2 cellular contexts compared by ENCODE assay signal in the genomic region with DNA sequence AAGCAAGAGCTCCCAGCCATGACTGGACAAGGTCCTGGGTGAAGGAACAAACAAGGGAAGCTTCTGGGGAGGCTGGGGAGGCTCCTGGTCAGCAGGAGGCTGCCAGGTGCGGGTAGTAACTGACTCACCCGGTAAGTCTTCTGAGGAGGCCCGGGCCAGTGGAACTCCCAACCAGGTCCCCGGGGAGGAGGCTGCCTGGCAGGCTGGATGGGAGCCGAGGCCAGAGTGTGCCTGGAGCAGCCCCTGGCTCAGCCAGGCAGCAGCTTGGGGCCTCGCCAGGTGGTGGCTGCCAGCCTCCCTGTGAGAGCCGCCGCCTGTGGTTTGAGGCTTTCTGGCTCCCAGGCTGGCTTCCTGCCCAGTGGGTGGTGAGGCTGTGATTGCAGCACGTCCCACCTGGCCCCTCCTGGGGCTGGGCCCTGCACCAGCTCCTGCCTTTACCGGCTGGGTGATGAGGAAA.
A peak's percentile ranks its signal among the peaks of the same experiment; 100 is the strongest.
TF ChIP-seq lines count a peak whose summit lies in the region.

No MANE protein-coding gene starts in this region.

TF ChIP-seq in liver, 16 proteins besides CTCF, POLR2A, EP300 and RAD21:
- TF ChIP-seq FOXA1 (IDR thresholded peaks at IDR 0.05) (no peak), GABPA (IDR thresholded peaks at IDR 0.05 in 1 of 2, conservative IDR thresholded peaks at IDR 0.05 in 1 of 2) (no peak), RXRA (IDR thresholded peaks at IDR 0.05) (peak in 1 of 2 donors; percentile 48), YY1 (IDR thresholded peaks at IDR 0.05) (no peak), HNF4A (conservative IDR thresholded peaks at IDR 0.05) (peak; percentile 40 to 43), NR2F2 (IDR thresholded peaks at IDR 0.05) (no peak), SP1 (IDR thresholded peaks at IDR 0.05) (peak; percentile 57), EGR1 (IDR thresholded peaks at IDR 0.05; ENCODE audit: low read depth in 2 of 2) (no peak), FOXA2 (IDR thresholded peaks at IDR 0.05) (no peak), ZBTB33 (IDR thresholded peaks at IDR 0.05) (no peak), JUND (IDR thresholded peaks at IDR 0.05) (no peak), HNF4G (IDR thresholded peaks at IDR 0.05) (no peak), TAF1 (conservative IDR thresholded peaks at IDR 0.05) (no peak)
- TF ChIP-seq, protein P1, sequence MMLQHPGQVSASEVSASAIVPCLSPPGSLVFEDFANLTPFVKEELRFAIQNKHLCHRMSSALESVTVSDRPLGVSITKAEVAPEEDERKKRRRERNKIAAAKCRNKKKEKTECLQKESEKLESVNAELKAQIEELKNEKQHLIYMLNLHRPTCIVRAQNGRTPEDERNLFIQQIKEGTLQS (IDR thresholded peaks at IDR 0.05) = no peak
- TF ChIP-seq, protein P2, sequence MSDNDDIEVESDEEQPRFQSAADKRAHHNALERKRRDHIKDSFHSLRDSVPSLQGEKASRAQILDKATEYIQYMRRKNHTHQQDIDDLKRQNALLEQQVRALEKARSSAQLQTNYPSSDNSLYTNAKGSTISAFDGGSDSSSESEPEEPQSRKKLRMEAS (IDR thresholded peaks at IDR 0.05) = no peak
- TF ChIP-seq, protein P3, sequence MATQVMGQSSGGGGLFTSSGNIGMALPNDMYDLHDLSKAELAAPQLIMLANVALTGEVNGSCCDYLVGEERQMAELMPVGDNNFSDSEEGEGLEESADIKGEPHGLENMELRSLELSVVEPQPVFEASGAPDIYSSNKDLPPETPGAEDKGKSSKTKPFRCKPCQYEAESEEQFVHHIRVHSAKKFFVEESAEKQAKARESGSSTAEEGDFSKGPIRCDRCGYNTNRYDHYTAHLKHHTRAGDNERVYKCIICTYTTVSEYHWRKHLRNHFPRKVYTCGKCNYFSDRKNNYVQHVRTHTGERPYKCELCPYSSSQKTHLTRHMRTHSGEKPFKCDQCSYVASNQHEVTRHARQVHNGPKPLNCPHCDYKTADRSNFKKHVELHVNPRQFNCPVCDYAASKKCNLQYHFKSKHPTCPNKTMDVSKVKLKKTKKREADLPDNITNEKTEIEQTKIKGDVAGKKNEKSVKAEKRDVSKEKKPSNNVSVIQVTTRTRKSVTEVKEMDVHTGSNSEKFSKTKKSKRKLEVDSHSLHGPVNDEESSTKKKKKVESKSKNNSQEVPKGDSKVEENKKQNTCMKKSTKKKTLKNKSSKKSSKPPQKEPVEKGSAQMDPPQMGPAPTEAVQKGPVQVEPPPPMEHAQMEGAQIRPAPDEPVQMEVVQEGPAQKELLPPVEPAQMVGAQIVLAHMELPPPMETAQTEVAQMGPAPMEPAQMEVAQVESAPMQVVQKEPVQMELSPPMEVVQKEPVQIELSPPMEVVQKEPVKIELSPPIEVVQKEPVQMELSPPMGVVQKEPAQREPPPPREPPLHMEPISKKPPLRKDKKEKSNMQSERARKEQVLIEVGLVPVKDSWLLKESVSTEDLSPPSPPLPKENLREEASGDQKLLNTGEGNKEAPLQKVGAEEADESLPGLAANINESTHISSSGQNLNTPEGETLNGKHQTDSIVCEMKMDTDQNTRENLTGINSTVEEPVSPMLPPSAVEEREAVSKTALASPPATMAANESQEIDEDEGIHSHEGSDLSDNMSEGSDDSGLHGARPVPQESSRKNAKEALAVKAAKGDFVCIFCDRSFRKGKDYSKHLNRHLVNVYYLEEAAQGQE (IDR thresholded peaks at IDR 0.05) = no peak

TF ChIP-seq in HepG2, 621 proteins besides CTCF, POLR2A, EP300 and RAD21:
- no peak for TF ChIP-seq RXRA (CRISPR knock-in tag; IDR thresholded peaks at IDR 0.05)
- TF ChIP-seq ZNF274 (CRISPR knock-in tag; IDR thresholded peaks at IDR 0.05) = no peak
- no peak for TF ChIP-seq ZNF605 (CRISPR knock-in tag; IDR thresholded peaks at IDR 0.05)
- no peak for TF ChIP-seq ZNF83 (CRISPR knock-in tag; IDR thresholded peaks at IDR 0.05; ENCODE audit: borderline replicate concordance)
- no peak for TF ChIP-seq SIX1 (CRISPR knock-in tag; IDR thresholded peaks at IDR 0.05; ENCODE audit: borderline replicate concordance)
- no peak for TF ChIP-seq ZNF788 (CRISPR knock-in tag; IDR thresholded peaks at IDR 0.05; ENCODE audit: borderline replicate concordance)
- TF ChIP-seq HHEX (CRISPR knock-in tag; IDR thresholded peaks at IDR 0.05) = no peak
- no peak for TF ChIP-seq ZNF280D (CRISPR knock-in tag; IDR thresholded peaks at IDR 0.05)
- TF ChIP-seq ZC3H4 (CRISPR knock-in tag; IDR thresholded peaks at IDR 0.05; ENCODE audit: borderline replicate concordance) = no peak
